8 cellular contexts compared by ENCODE assay signal in genomic region chr19:1406818-1407661, GRCh38. TPM values are rescaled to one million over a fixed set of nuclear protein-coding genes. Genes with fewer than 3 reads are reported as not detected.
A peak's percentile ranks its signal among the peaks of the same experiment; 100 is the strongest.
DNase-seq lines count a peak whose midpoint lies in the region; ATAC-seq, FAIRE-seq and TF ChIP-seq lines count a peak whose summit lies in the region.

Gene DAZAP1, plus strand, starts transcription at chr19:1407586. Its CDS starts 188 bp downstream, at chr19:1407774.

- peak; percentile 46 for TF ChIP-seq CTCF in BE2C (IDR thresholded peaks at IDR 0.05; ENCODE audit: low read depth, low read length)
- TF ChIP-seq CTCF in colonic mucosa (IDR thresholded peaks at IDR 0.05) = peak; percentile 18

- peak within 1 kb of the TSS; percentile 93 to 94 for H3K9ac ChIP-seq in colonic mucosa (ENCODE audit: low read depth in 2 of 2, low read length in 2 of 2)

- H3K36me3 ChIP-seq in BE2C (peaks cover 37% of the 10 kb centered on the region), colonic mucosa (no peaks in the 10 kb centered on the region)

- H3K9me3 ChIP-seq in BE2C = no peaks in the 10 kb centered on the region
- no peaks in the 10 kb centered on the region for H3K9me3 ChIP-seq in colonic mucosa

- FAIRE-seq in GM19239 (lab: Jason Lieb, UNC) = peak; percentile 95

- intact Hi-C loops in colonic mucosa (cut with DNase I) (no loop called here), left colon (cut with DNase I, micrococcal nuclease) (no loop called here)

- H3K27ac ChIP-seq in colonic mucosa = peak within 1 kb of the TSS; percentile 89

- H3K4me3 ChIP-seq in BE2C (ENCODE audit: low read depth, low read length) (peak within 1 kb of the TSS; percentile 92), colonic mucosa (peak within 1 kb of the TSS; percentile 99)

- H3K27me3 ChIP-seq in BE2C = no peaks in the 10 kb centered on the region
- H3K27me3 ChIP-seq in colonic mucosa = no peaks in the 10 kb centered on the region

- ATAC-seq in HG03457 (IDR thresholded peaks at IDR 0.05; ENCODE audit: unreplicated experiment) (peak; percentile 72), left colon (peak; percentile 85)

- peak; percentile 99 for DNase-seq in BE2C
- peak; percentile 99 for DNase-seq in GM19239 (ENCODE audit: insufficient read length, low spot score)
- peak; percentile 70 for DNase-seq in NCI-H524 treated with DMSO at 0.1 percent for 48 hours (lab: John Stamatoyannopoulos, UW)
- DNase-seq in activated CD4-positive, alpha-beta T cell treated with anti-CD3 and anti-CD28 coated beads for 48 hours = peak; percentile 99
- DNase-seq in colonic mucosa = peak; percentile 99
- peak; percentile 98 to 99 for DNase-seq in left colon
- peak; percentile 99 for DNase-seq in stimulated activated CD4-positive, alpha-beta T cell treated with anti-CD3 and anti-CD28 coated beads, Interleukin-1b, Interleukin-23, amount 100 ng/mL, for 48 hours

- H3K4me1 ChIP-seq in BE2C (peaks cover 22% of the 10 kb centered on the region), colonic mucosa (peaks cover 31% of the 10 kb centered on the region)

RNA-seq across cellular contexts. Expression of gene DAZAP1, which starts in this region (rescaled TPM):
- polyA plus RNA-seq in BE2C (2012; ENCODE audit: insufficient read depth, insufficient read length, low read depth) = 146 TPM
- total RNA-seq in colonic mucosa (100 to 1,000 TPM in 1 of 2 donors, 10 to 100 TPM in 1; 92.9 to 210 TPM), left colon (100 to 1,000 TPM in 1 of 2 donors, 10 to 100 TPM in 1; 82.1 to 106 TPM)

Comparison
In these comparisons a context has a peak if more than half of its experiments do, and no peak if none do; other contexts are left out.
1. Peak in every context shown above with its lines: DNase-seq, ATAC-seq, H3K4me3 ChIP-seq and H3K27ac ChIP-seq.